Comparison of ENCODE assay signal across 1 cellular context in the genomic region with DNA sequence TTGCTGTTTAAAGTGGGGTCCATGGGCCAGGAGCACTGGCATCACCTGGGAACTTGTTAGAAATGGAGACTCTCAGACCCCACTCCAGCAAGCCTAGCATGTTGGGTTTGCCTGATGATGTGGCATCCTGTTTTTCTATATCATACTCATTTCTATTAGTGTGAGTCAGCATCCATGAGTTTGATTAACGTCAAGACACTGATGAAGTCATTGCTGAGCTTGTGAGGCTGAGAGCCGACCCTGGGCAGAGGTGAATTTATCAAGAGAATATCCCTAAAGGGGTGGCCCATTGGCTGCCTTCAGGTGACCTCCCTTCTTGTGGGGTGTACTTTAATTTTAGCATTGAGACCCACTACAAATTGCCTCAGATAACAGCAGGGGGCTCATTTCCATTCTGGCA.
TF ChIP-seq lines count a peak whose summit lies in the region.

No MANE protein-coding gene starts in this region.

TF ChIP-seq in K562, 482 proteins besides CTCF, POLR2A, EP300 and RAD21 (continued from another document):
- no peak for TF ChIP-seq ZNF655 (CRISPR knock-in tag; IDR thresholded peaks at IDR 0.05)
